ENCODE assay signal across 25 cellular contexts in the genomic region with DNA sequence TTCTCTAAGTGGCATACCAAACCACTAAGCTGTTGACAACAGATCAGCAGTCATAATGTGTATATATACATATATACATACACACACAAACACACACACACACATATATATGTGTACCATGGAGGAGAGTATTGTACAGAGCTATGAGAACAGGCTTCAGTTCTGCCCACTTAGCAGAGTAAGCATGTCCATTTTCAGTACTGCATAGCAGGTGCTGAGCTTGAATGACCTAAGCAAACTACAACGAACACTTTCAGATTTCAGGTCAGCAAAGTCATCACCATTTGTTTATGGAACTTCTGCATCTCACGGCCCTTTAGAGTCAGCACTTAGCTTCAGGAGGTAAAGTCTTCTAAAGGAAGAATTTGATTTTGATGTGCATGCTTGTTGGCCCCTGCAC.
"Had no signal": no experiment of that assay in that cellular context is flagged by ENCODE, and none has a peak within 500 bp of the region (broad histone marks: within the 10 kb centered on the region; RNA-seq: fewer than 3 reads in every experiment).

No MANE protein-coding gene starts in this region.

- H3K4me2 ChIP-seq: SK-N-SH had no signal

- H3K27me3 Mint-ChIP-seq: T-cell had no signal

- H3K9me3 ChIP-seq: SK-N-SH had no signal

- H3K4me1 Mint-ChIP-seq: T-cell had no signal

- ATAC-seq: HepG2, T-cell had no signal

- H3K4me3 Mint-ChIP-seq: T-cell; T-helper 1 cell treated with Interleukin-12 subunit alpha and Interleukin-12 subunit beta and Interleukin-4 antibody, amounts not matched to agents 30 μg/mL and 1 μg/mL, for 36 hours had no signal

- FAIRE-seq: HepG2, RCC 7860 had no signal

- H3K9ac ChIP-seq: SK-N-SH had no signal

- DNase-seq: IMR-90, Kasumi-1, KG1, MV-4-11, NCI-H1048, NCI-H1105, NCI-H1417, NCI-H1436 treated with DMSO at 0.1 percent for 48 hours, NCI-H1694, NCI-H187 treated with DMSO at 0.1 percent for 48 hours, NCI-H2029 treated with DMSO at 0.1 percent for 48 hours, NCI-H2171 treated with DMSO at 0.1 percent for 48 hours, NCI-H345, NCI-H446 treated with DMSO at 0.1 percent for 48 hours, NCI-H510A treated with DMSO at 0.1 percent for 48 hours, NCI-H526, NCI-H748 treated with DMSO at 0.1 percent for 48 hours, RPMI8226, SHP77, SK-N-SH, SW 1271, T-cell had no signal

- H3K27ac Mint-ChIP-seq: T-cell; T-helper 1 cell treated with Interleukin-12 subunit alpha and Interleukin-12 subunit beta and Interleukin-4 antibody, amounts not matched to agents 30 μg/mL and 1 μg/mL, for 36 hours had no signal
